In genomic region chr12:42327227-42327590, GRCh38 we compare ENCODE assay signal across 1 cellular context.
TF ChIP-seq lines count a peak whose summit lies in the region.

No MANE protein-coding gene starts in this region.

TF ChIP-seq in endothelial cell of umbilical vein, 7 proteins besides CTCF, POLR2A, EP300 and RAD21:
- TF ChIP-seq EZH2 (IDR thresholded peaks at IDR 0.05; ENCODE audit: borderline replicate concordance, low read depth, low read length, severe bottlenecking) (no peak), GATA2 (IDR thresholded peaks at IDR 0.05; ENCODE audit: insufficient read depth, insufficient read length, low read depth, low read length) (no peak), JUN (IDR thresholded peaks at IDR 0.05; ENCODE audit: borderline replicate concordance, insufficient read depth, insufficient read length, low read depth) (no peak), MAX (IDR thresholded peaks at IDR 0.05; ENCODE audit: insufficient read depth, insufficient read length) (no peak), POLR2AphosphoS5 (IDR thresholded peaks at IDR 0.05; ENCODE audit: insufficient read depth, low read depth, low read length) (no peak), MYC (IDR thresholded peaks at IDR 0.05; ENCODE audit: low read depth, low read length) (no peak), FOS (IDR thresholded peaks at IDR 0.05; ENCODE audit: borderline replicate concordance, insufficient read depth, low read length) (no peak)
TF ChIP-seq in endothelial cell of umbilical vein: peak in this region for 0.
